Comparison of ENCODE assay signal across 2 cellular contexts in the genomic region with DNA sequence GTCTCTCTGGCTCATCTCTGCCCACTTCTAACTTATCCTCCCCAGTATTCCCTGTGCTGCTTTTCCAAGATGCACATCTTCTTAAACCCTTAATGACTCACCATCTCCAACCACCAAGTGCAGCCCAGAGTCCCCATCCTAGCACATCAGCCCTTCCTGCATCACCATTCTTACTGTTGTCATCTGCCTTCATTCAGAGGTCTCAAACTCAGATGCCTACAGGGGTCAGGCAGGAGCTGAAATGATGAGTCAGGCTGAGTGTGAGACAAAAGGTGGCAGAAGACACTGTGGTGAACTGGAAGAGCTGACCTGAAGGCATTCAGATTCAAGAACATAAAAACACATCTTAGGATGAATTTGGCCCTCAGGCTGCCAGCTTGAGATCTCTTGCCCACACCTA.
TF ChIP-seq lines count a peak whose summit lies in the region.

No MANE protein-coding gene starts in this region.

TF ChIP-seq in SK-N-SH treated with all-trans-retinoic acid at 6 μM for 48 hours, 23 proteins besides CTCF, POLR2A, EP300 and RAD21:
- TF ChIP-seq, protein P1, sequence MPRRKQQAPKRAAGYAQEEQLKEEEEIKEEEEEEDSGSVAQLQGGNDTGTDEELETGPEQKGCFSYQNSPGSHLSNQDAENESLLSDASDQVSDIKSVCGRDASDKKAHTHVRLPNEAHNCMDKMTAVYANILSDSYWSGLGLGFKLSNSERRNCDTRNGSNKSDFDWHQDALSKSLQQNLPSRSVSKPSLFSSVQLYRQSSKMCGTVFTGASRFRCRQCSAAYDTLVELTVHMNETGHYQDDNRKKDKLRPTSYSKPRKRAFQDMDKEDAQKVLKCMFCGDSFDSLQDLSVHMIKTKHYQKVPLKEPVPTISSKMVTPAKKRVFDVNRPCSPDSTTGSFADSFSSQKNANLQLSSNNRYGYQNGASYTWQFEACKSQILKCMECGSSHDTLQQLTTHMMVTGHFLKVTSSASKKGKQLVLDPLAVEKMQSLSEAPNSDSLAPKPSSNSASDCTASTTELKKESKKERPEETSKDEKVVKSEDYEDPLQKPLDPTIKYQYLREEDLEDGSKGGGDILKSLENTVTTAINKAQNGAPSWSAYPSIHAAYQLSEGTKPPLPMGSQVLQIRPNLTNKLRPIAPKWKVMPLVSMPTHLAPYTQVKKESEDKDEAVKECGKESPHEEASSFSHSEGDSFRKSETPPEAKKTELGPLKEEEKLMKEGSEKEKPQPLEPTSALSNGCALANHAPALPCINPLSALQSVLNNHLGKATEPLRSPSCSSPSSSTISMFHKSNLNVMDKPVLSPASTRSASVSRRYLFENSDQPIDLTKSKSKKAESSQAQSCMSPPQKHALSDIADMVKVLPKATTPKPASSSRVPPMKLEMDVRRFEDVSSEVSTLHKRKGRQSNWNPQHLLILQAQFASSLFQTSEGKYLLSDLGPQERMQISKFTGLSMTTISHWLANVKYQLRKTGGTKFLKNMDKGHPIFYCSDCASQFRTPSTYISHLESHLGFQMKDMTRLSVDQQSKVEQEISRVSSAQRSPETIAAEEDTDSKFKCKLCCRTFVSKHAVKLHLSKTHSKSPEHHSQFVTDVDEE (CRISPR knock-in tag; IDR thresholded peaks at IDR 0.05): no peak
- TF ChIP-seq ZFP30 (CRISPR knock-in tag; IDR thresholded peaks at IDR 0.05): no peak
- no peak for TF ChIP-seq ZNF70 (CRISPR knock-in tag; IDR thresholded peaks at IDR 0.05)
- TF ChIP-seq, protein P2, sequence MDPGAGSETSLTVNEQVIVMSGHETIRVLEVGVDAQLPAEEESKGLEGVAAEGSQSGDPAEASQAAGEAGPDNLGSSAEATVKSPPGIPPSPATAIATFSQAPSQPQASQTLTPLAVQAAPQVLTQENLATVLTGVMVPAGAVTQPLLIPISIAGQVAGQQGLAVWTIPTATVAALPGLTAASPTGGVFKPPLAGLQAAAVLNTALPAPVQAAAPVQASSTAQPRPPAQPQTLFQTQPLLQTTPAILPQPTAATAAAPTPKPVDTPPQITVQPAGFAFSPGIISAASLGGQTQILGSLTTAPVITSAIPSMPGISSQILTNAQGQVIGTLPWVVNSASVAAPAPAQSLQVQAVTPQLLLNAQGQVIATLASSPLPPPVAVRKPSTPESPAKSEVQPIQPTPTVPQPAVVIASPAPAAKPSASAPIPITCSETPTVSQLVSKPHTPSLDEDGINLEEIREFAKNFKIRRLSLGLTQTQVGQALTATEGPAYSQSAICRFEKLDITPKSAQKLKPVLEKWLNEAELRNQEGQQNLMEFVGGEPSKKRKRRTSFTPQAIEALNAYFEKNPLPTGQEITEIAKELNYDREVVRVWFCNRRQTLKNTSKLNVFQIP (CRISPR knock-in tag; IDR thresholded peaks at IDR 0.05; ENCODE audit: borderline replicate concordance, low read depth): no peak
- TF ChIP-seq CSDC2 (CRISPR knock-in tag; IDR thresholded peaks at IDR 0.05): no peak
- TF ChIP-seq, protein P3, sequence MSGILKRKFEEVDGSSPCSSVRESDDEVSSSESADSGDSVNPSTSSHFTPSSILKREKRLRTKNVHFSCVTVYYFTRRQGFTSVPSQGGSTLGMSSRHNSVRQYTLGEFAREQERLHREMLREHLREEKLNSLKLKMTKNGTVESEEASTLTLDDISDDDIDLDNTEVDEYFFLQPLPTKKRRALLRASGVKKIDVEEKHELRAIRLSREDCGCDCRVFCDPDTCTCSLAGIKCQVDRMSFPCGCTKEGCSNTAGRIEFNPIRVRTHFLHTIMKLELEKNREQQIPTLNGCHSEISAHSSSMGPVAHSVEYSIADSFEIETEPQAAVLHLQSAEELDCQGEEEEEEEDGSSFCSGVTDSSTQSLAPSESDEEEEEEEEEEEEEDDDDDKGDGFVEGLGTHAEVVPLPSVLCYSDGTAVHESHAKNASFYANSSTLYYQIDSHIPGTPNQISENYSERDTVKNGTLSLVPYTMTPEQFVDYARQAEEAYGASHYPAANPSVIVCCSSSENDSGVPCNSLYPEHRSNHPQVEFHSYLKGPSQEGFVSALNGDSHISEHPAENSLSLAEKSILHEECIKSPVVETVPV (CRISPR knock-in tag; IDR thresholded peaks at IDR 0.05): no peak
- no peak for TF ChIP-seq SNAI2 (CRISPR knock-in tag; IDR thresholded peaks at IDR 0.05)
- TF ChIP-seq, protein P4, sequence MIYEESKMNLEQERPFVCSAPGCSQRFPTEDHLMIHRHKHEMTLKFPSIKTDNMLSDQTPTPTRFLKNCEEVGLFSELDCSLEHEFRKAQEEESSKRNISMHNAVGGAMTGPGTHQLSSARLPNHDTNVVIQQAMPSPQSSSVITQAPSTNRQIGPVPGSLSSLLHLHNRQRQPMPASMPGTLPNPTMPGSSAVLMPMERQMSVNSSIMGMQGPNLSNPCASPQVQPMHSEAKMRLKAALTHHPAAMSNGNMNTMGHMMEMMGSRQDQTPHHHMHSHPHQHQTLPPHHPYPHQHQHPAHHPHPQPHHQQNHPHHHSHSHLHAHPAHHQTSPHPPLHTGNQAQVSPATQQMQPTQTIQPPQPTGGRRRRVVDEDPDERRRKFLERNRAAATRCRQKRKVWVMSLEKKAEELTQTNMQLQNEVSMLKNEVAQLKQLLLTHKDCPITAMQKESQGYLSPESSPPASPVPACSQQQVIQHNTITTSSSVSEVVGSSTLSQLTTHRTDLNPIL (CRISPR knock-in tag; IDR thresholded peaks at IDR 0.05; ENCODE audit: low read depth): no peak
- no peak for TF ChIP-seq PPARA (CRISPR knock-in tag; IDR thresholded peaks at IDR 0.05; ENCODE audit: borderline replicate concordance)
- TF ChIP-seq ZNF565 (CRISPR knock-in tag; conservative IDR thresholded peaks at IDR 0.05; ENCODE audit: low read depth): no peak
- no peak for TF ChIP-seq ZNF8 (CRISPR knock-in tag; IDR thresholded peaks at IDR 0.05)
- no peak for TF ChIP-seq ZC3H10 (CRISPR knock-in tag; IDR thresholded peaks at IDR 0.05)
- TF ChIP-seq, protein P5, sequence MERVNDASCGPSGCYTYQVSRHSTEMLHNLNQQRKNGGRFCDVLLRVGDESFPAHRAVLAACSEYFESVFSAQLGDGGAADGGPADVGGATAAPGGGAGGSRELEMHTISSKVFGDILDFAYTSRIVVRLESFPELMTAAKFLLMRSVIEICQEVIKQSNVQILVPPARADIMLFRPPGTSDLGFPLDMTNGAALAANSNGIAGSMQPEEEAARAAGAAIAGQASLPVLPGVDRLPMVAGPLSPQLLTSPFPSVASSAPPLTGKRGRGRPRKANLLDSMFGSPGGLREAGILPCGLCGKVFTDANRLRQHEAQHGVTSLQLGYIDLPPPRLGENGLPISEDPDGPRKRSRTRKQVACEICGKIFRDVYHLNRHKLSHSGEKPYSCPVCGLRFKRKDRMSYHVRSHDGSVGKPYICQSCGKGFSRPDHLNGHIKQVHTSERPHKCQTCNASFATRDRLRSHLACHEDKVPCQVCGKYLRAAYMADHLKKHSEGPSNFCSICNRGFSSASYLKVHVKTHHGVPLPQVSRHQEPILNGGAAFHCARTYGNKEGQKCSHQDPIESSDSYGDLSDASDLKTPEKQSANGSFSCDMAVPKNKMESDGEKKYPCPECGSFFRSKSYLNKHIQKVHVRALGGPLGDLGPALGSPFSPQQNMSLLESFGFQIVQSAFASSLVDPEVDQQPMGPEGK (CRISPR knock-in tag; IDR thresholded peaks at IDR 0.05; ENCODE audit: borderline replicate concordance): no peak
- TF ChIP-seq GLIS3 (CRISPR knock-in tag; IDR thresholded peaks at IDR 0.05): no peak
- TF ChIP-seq ZFP3 (CRISPR knock-in tag; IDR thresholded peaks at IDR 0.05): no peak
- TF ChIP-seq ISL1 (CRISPR knock-in tag; IDR thresholded peaks at IDR 0.05): no peak
- no peak for TF ChIP-seq ARNTL (CRISPR knock-in tag; IDR thresholded peaks at IDR 0.05; ENCODE audit: borderline replicate concordance, low read depth)

TF ChIP-seq in SK-N-SH, 30 proteins besides CTCF, POLR2A, EP300 and RAD21 (continued from another document):
- TF ChIP-seq, protein P6, sequence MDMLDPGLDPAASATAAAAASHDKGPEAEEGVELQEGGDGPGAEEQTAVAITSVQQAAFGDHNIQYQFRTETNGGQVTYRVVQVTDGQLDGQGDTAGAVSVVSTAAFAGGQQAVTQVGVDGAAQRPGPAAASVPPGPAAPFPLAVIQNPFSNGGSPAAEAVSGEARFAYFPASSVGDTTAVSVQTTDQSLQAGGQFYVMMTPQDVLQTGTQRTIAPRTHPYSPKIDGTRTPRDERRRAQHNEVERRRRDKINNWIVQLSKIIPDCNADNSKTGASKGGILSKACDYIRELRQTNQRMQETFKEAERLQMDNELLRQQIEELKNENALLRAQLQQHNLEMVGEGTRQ (IDR thresholded peaks at IDR 0.05; ENCODE audit: borderline replicate concordance, low read depth, low read length): no peak
- TF ChIP-seq SMC3 (IDR thresholded peaks at IDR 0.05; ENCODE audit: low read depth, low read length) (no peak), MEF2A (IDR thresholded peaks at IDR 0.05; ENCODE audit: borderline replicate concordance, low read depth) (no peak), FOXJ3 (CRISPR knock-in tag; IDR thresholded peaks at IDR 0.05) (no peak), RCOR1 (IDR thresholded peaks at IDR 0.05; ENCODE audit: low read length) (no peak), GABPA (IDR thresholded peaks at IDR 0.05; ENCODE audit: low read depth) (no peak), EZH2phosphoT487 (IDR thresholded peaks at IDR 0.05; ENCODE audit: borderline replicate concordance, low read depth) (no peak)
- TF ChIP-seq, protein P7, sequence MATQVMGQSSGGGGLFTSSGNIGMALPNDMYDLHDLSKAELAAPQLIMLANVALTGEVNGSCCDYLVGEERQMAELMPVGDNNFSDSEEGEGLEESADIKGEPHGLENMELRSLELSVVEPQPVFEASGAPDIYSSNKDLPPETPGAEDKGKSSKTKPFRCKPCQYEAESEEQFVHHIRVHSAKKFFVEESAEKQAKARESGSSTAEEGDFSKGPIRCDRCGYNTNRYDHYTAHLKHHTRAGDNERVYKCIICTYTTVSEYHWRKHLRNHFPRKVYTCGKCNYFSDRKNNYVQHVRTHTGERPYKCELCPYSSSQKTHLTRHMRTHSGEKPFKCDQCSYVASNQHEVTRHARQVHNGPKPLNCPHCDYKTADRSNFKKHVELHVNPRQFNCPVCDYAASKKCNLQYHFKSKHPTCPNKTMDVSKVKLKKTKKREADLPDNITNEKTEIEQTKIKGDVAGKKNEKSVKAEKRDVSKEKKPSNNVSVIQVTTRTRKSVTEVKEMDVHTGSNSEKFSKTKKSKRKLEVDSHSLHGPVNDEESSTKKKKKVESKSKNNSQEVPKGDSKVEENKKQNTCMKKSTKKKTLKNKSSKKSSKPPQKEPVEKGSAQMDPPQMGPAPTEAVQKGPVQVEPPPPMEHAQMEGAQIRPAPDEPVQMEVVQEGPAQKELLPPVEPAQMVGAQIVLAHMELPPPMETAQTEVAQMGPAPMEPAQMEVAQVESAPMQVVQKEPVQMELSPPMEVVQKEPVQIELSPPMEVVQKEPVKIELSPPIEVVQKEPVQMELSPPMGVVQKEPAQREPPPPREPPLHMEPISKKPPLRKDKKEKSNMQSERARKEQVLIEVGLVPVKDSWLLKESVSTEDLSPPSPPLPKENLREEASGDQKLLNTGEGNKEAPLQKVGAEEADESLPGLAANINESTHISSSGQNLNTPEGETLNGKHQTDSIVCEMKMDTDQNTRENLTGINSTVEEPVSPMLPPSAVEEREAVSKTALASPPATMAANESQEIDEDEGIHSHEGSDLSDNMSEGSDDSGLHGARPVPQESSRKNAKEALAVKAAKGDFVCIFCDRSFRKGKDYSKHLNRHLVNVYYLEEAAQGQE (IDR thresholded peaks at IDR 0.05; ENCODE audit: low read depth, low read length): no peak
